In the genomic region with DNA sequence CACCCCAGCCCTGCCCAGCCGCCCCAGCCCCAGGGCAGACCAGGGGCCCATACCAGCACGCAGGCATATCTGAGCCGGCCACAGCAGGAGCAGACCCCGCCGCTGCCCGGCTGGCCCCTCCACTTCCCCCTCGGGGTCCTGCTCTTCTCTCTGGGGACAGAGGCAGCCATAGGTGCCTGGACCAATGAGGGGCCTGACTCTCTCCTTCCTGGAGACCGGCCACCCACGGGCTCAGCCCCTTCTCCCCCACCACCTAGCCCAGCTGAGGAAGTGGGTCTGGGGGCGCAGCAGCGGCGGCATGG, we compare ENCODE assay signal across 11 cellular contexts. TPM values are rescaled to one million over a fixed set of nuclear protein-coding genes. Genes with fewer than 3 reads are reported as not detected.
DNase-seq lines count a peak whose midpoint lies in the region; ATAC-seq, FAIRE-seq and TF ChIP-seq lines count a peak whose summit lies in the region.
"Had no signal": no experiment of that assay in that cellular context is flagged by ENCODE, and none has a peak within 500 bp of the region (broad histone marks: within the 10 kb centered on the region; RNA-seq: fewer than 3 reads in every experiment).

No MANE protein-coding gene starts in this region.

- no peak for DNase-seq in CD14-positive monocyte (ENCODE audit: low spot score)
- no peak for DNase-seq in GM12865 (ENCODE audit: low read depth)
- DNase-seq in naive thymus-derived CD8-positive, alpha-beta T cell: no peak
- DNase-seq in H54 (ENCODE audit: insufficient read length, low spot score): no peak
- no peak for DNase-seq in thyroid gland
- DNase-seq: gastrocnemius medialis, NCI-H1105, SJCRH30 had no signal

- H3K4me3 ChIP-seq in GM12865 (ENCODE audit: low read depth, low read length) (peak overlapping the region; percentile 87), thyroid gland (replicated peaks in 1 of 3) (no peak overlapping the region)
- H3K4me3 ChIP-seq: gastrocnemius medialis, SJCRH30 had no signal

- TF ChIP-seq CTCF in CD14-positive monocyte (IDR thresholded peaks at IDR 0.05) (no peak), GM12865 (IDR thresholded peaks at IDR 0.05; ENCODE audit: insufficient read depth, low read depth, low read length, missing control alignments) (no peak), thyroid gland (IDR thresholded peaks at IDR 0.05) (no peak)

- H3K36me3 Mint-ChIP-seq in CD14-positive monocyte: peaks cover 40 to 49% of the 10 kb centered on the region in 2 donors
- peaks cover 8% of the 10 kb centered on the region for H3K36me3 Mint-ChIP-seq in activated naive CD8-positive, alpha-beta T cell
- peaks cover 0 to 49% (median 15%) of the 10 kb centered on the region in 3 donors for H3K36me3 Mint-ChIP-seq in naive thymus-derived CD8-positive, alpha-beta T cell

- H3K27ac ChIP-seq in thyroid gland: no peak overlapping the region

- intact Hi-C loops in CD14-positive monocyte (cut with micrococcal nuclease): loop anchor here in 1 of 2 donors (5.0 kb wide), 1 partner anchor 48 kb away; no protein-coding TSS in a partner anchor
- intact Hi-C loops in thyroid gland (cut with DNase I): loop anchor here (5.0 kb wide), 1 partner anchor 48 kb away; no protein-coding TSS in a partner anchor

- peaks cover 69% of the 10 kb centered on the region for H3K4me1 Mint-ChIP-seq in CD14-positive monocyte
- peaks cover 62% of the 10 kb centered on the region for H3K4me1 Mint-ChIP-seq in activated naive CD8-positive, alpha-beta T cell (ENCODE audit: low read depth)
- peaks cover 38 to 76% (median 73%) of the 10 kb centered on the region in 4 donors for H3K4me1 Mint-ChIP-seq in naive thymus-derived CD8-positive, alpha-beta T cell

- POLR2A ChIA-PET in naive thymus-derived CD8-positive, alpha-beta T cell (lab: Charles Lee): interaction anchor here (0.7 to 30.2 kb wide), 7 partner anchors 13 to 742 kb away, joined by 3 to 1112 read pairs (median 16); a partner anchor contains a TSS

- H3K36me3 ChIP-seq in thyroid gland: no peaks in the 10 kb centered on the region
- H3K36me3 ChIP-seq: gastrocnemius medialis had no signal

- H3K27ac Mint-ChIP-seq in CD14-positive monocyte: peak overlapping the region in 2 of 7 donors; percentile 35 to 54
- H3K27ac Mint-ChIP-seq in activated naive CD8-positive, alpha-beta T cell: no peak overlapping the region
- H3K27ac Mint-ChIP-seq in naive thymus-derived CD8-positive, alpha-beta T cell: peak overlapping the region in 8 of 10 donors; percentile 31 to 96 (median 64)

- peak overlapping the region; percentile 45 to 63 for H3K4me3 Mint-ChIP-seq in CD14-positive monocyte
- H3K4me3 Mint-ChIP-seq in activated naive CD8-positive, alpha-beta T cell: peak overlapping the region; percentile 47
- H3K4me3 Mint-ChIP-seq in naive thymus-derived CD8-positive, alpha-beta T cell: peak overlapping the region in 8 of 10 donors; percentile 47 to 100 (median 72)

- peaks cover 0 to 1% (median 0%) of the 10 kb centered on the region in 7 donors for H3K9me3 Mint-ChIP-seq in CD14-positive monocyte
- H3K9me3 Mint-ChIP-seq in activated naive CD8-positive, alpha-beta T cell (ENCODE audit: low read depth): no peaks in the 10 kb centered on the region
- no peaks in the 10 kb centered on the region for H3K9me3 Mint-ChIP-seq in naive thymus-derived CD8-positive, alpha-beta T cell

- 81 to 100% methylated on average over 1 to 5 of the region's 12 CpGs for WGBS in thyroid gland, 2 donors

- ATAC-seq in naive thymus-derived CD8-positive, alpha-beta T cell: no peak
- ATAC-seq in HG03175 (IDR thresholded peaks at IDR 0.05; ENCODE audit: unreplicated experiment) (no peak), GM19455 (IDR thresholded peaks at IDR 0.05; ENCODE audit: unreplicated experiment) (no peak)
- ATAC-seq: gastrocnemius medialis had no signal

- no peaks in the 10 kb centered on the region for H3K9me3 ChIP-seq in thyroid gland
- H3K9me3 ChIP-seq: gastrocnemius medialis, SJCRH30 had no signal

- H3K27me3 Mint-ChIP-seq in CD14-positive monocyte (ENCODE audit: low read depth in 3 of 3): peaks cover 0 to 6% (median 0%) of the 10 kb centered on the region in 3 donors
- H3K27me3 Mint-ChIP-seq in activated naive CD8-positive, alpha-beta T cell: no peaks in the 10 kb centered on the region
- no peaks in the 10 kb centered on the region for H3K27me3 Mint-ChIP-seq in naive thymus-derived CD8-positive, alpha-beta T cell

- H3K4me1 ChIP-seq in thyroid gland: peaks cover 18 to 35% of the 10 kb centered on the region in 2 donors

- TF ChIP-seq POLR2A in H54 (IDR thresholded peaks at IDR 0.05; ENCODE audit: low read depth, low read length): no peak
- TF ChIP-seq POLR2A in thyroid gland (IDR thresholded peaks at IDR 0.05): no peak

- FAIRE-seq in H54 (lab: Jason Lieb, UNC): no peak

- no peaks in the 10 kb centered on the region for H3K27me3 ChIP-seq in thyroid gland
- H3K27me3 ChIP-seq: SJCRH30 had no signal

RNA-seq across cellular contexts. Expression of a gene that starts 3.8 kb away (rescaled TPM):
- 10 to 100 TPM; 60.1 to 79.2 TPM for polyA plus RNA-seq in CD14-positive monocyte
- total RNA-seq in naive thymus-derived CD8-positive, alpha-beta T cell: 100 to 1,000 TPM; 809 to 819 TPM
- 100 to 1,000 TPM; 186 to 253 (median 209) TPM for polyA plus RNA-seq in naive thymus-derived CD8-positive, alpha-beta T cell
- 10 to 100 TPM in 3 of 4 donors, 1 to 10 TPM in 1; 10.0 to 22.8 (median 20.4) TPM for total RNA-seq in thyroid gland

RNA-seq across cellular contexts. Expression of a gene that starts 5.8 kb away (rescaled TPM):
- 10 to 100 TPM; 13.3 to 15.1 TPM for polyA plus RNA-seq in CD14-positive monocyte
- 100 to 1,000 TPM; 367 to 370 TPM for total RNA-seq in naive thymus-derived CD8-positive, alpha-beta T cell
- 100 to 1,000 TPM in 1 of 3 donors, 10 to 100 TPM in 2; 62.5 to 141 (median 72.9) TPM for polyA plus RNA-seq in naive thymus-derived CD8-positive, alpha-beta T cell
- total RNA-seq in thyroid gland: 1 to 10 TPM; 1.4 to 4.7 (median 1.9) TPM

RNA-seq across cellular contexts. Expression of a gene that starts 21.4 kb away (rescaled TPM):
- polyA plus RNA-seq in CD14-positive monocyte: not detected
- under 1 TPM in 1 of 2 experiments, not detected in 1; 0.60 TPM for total RNA-seq in naive thymus-derived CD8-positive, alpha-beta T cell
- polyA plus RNA-seq in naive thymus-derived CD8-positive, alpha-beta T cell: not detected
- total RNA-seq in thyroid gland: not detected
- total RNA-seq: gastrocnemius medialis, SJCRH30 had no signal

RNA-seq across cellular contexts. Expression of a gene that starts 43.6 kb away (rescaled TPM):
- 100 to 1,000 TPM; 350 to 402 TPM for polyA plus RNA-seq in CD14-positive monocyte
- total RNA-seq in naive thymus-derived CD8-positive, alpha-beta T cell: 10 to 100 TPM; 58.1 to 66.6 TPM
- 100 to 1,000 TPM in 1 of 3 donors, 10 to 100 TPM in 2; 88.4 to 108 (median 92.1) TPM for polyA plus RNA-seq in naive thymus-derived CD8-positive, alpha-beta T cell
- total RNA-seq in thyroid gland: 10 to 100 TPM; 47.9 to 83.8 (median 70.7) TPM

Comparison
In these comparisons a context has a peak if more than half of its experiments do, and no peak if none do; other contexts are left out.
1. RNA of a gene that starts 3.8 kb away (total RNA-seq): 809 to 819 TPM in naive thymus-derived CD8-positive, alpha-beta T cell; 10.0 to 22.8 TPM in thyroid gland; every median in the first group is over 10 times any median in the second.
2. RNA of a gene that starts 5.8 kb away (total RNA-seq): 367 to 370 TPM in naive thymus-derived CD8-positive, alpha-beta T cell; 1.4 to 4.7 TPM in thyroid gland; every median in the first group is over 10 times any median in the second.
3. Peak in every context shown above with its lines, with median percentiles within 50 percentile points of each other: H3K4me3 Mint-ChIP-seq.